ENCODE assay signal across 10 cellular contexts in genomic region chr4:94413085-94413685, GRCh38. TPM values are rescaled to one million over a fixed set of nuclear protein-coding genes. Genes with fewer than 3 reads are reported as not detected.
DNase-seq lines count a peak whose midpoint lies in the region; ATAC-seq, FAIRE-seq and TF ChIP-seq lines count a peak whose summit lies in the region.
"Had no signal": no experiment of that assay in that cellular context is flagged by ENCODE, and none has a peak within 500 bp of the region (broad histone marks: within the 10 kb centered on the region; RNA-seq: fewer than 3 reads in every experiment).

No MANE protein-coding gene starts in this region.

- intact Hi-C loops in kidney (cut with DNase I) = no loop called here

- no peak for FAIRE-seq in kidney (lab: Jason Lieb, UNC)
- FAIRE-seq: HTR-8/SVneo had no signal

- peak overlapping the region; percentile 66 for H3K4me2 ChIP-seq in hepatocyte
- H3K4me2 ChIP-seq in smooth muscle cell = peak overlapping the region; percentile 74

- H3K79me2 ChIP-seq in hepatocyte = no peaks in the 10 kb centered on the region
- H3K79me2 ChIP-seq in smooth muscle cell (ENCODE audit: low read depth) = no peaks in the 10 kb centered on the region

- 45% methylated on average over 2 of the region's 2 CpGs for WGBS in hepatocyte (ENCODE audit: low lambda C conversion rate, missing lambda C conversion rate)
- WGBS in smooth muscle cell (ENCODE audit: low lambda C conversion rate) = 32% methylated on average over 2 of the region's 2 CpGs

- ATAC-seq in GM21528 (IDR thresholded peaks at IDR 0.05; ENCODE audit: low FRiP score, unreplicated experiment) = no peak

- DNase-seq in GM03348 (ENCODE audit: low spot score) (peak; percentile 16), amniotic epithelial cell (ENCODE audit: low read depth) (peak; percentile 85), hepatocyte (ENCODE audit: low spot score) (no peak), smooth muscle cell (lab: John Stamatoyannopoulos, UW; ENCODE audit: unreplicated experiment) (no peak), kidney (no peak), DMS153 treated with DMSO at 0.1 percent for 48 hours (lab: John Stamatoyannopoulos, UW; ENCODE audit: unreplicated experiment) (no peak)
- DNase-seq: activated CD8-positive, alpha-beta memory T cell treated with anti-CD3 and anti-CD28 coated beads, Interleukin-2, amount 50 U/mL, for 48 hours; cerebellar nuclear complex had no signal

- H3K9me3 ChIP-seq in hepatocyte (ENCODE audit: low read depth) (no peaks in the 10 kb centered on the region), smooth muscle cell (replicated peaks; ENCODE audit: low read depth) (no peaks in the 10 kb centered on the region), kidney (ENCODE audit: control insufficient read depth in 1 of 2, low read length in 2 of 2) (no peaks in the 10 kb centered on the region)

- H3F3A ChIP-seq in smooth muscle cell (ENCODE audit: low read depth) = peaks cover 13% of the 10 kb centered on the region

- H2AFZ ChIP-seq in hepatocyte (no peak overlapping the region), smooth muscle cell (ENCODE audit: low read depth) (no peak overlapping the region)

- H3K27ac ChIP-seq in hepatocyte (peak overlapping the region; percentile 21), smooth muscle cell (ENCODE audit: low read depth) (peak overlapping the region; percentile 37), kidney (ENCODE audit: low read depth in 2 of 2, low read length in 2 of 2) (peak overlapping the region in 1 of 2 donors; percentile 8)

- H3K4me3 ChIP-seq in hepatocyte (no peak overlapping the region), smooth muscle cell (peak overlapping the region; percentile 5), kidney (ENCODE audit: low read length in 2 of 2) (peak overlapping the region in 1 of 2 donors; percentile 30)

- TF ChIP-seq CTCF in hepatocyte (IDR thresholded peaks at IDR 0.05; ENCODE audit: poor library complexity) = no peak
- no peak for TF ChIP-seq CTCF in smooth muscle cell (IDR thresholded peaks at IDR 0.05; ENCODE audit: borderline replicate concordance, insufficient read depth, poor library complexity, severe bottlenecking)
- TF ChIP-seq CTCF in kidney (IDR thresholded peaks at IDR 0.05; ENCODE audit: borderline replicate concordance, extremely low read depth, insufficient read depth) = no peak

- H3K27me3 ChIP-seq in hepatocyte (no peaks in the 10 kb centered on the region), smooth muscle cell (ENCODE audit: low read depth) (no peaks in the 10 kb centered on the region)

- H3K4me1 ChIP-seq in hepatocyte (ENCODE audit: insufficient read depth) (peaks cover 16% of the 10 kb centered on the region), smooth muscle cell (ENCODE audit: low read depth) (peaks cover 9% of the 10 kb centered on the region), kidney (ENCODE audit: control insufficient read depth in 1 of 2, insufficient read depth in 1 of 2, low read depth in 1 of 2, low read length in 2 of 2) (peaks cover 0 to 2% of the 10 kb centered on the region in 2 donors)

- no peak overlapping the region for H3K9ac ChIP-seq in smooth muscle cell (ENCODE audit: low read depth)
- H3K9ac ChIP-seq in kidney (ENCODE audit: low read length in 2 of 2) = no peak overlapping the region

- H3K36me3 ChIP-seq in hepatocyte (replicated peaks; ENCODE audit: insufficient read depth, low read depth) = no peaks in the 10 kb centered on the region
- H3K36me3 ChIP-seq in smooth muscle cell (ENCODE audit: low read depth) = no peaks in the 10 kb centered on the region
- H3K36me3 ChIP-seq in kidney (ENCODE audit: control insufficient read depth in 1 of 2, insufficient read depth in 2 of 2, low read length in 2 of 2) = no peaks in the 10 kb centered on the region

- no peaks in the 10 kb centered on the region for H3K9me2 ChIP-seq in hepatocyte (replicated peaks; ENCODE audit: insufficient read depth)

- no peaks in the 10 kb centered on the region for H4K20me1 ChIP-seq in hepatocyte (ENCODE audit: insufficient read depth, poor library complexity, severe bottlenecking)
- H4K20me1 ChIP-seq in smooth muscle cell (ENCODE audit: low read depth) = no peaks in the 10 kb centered on the region

RNA-seq across cellular contexts. Expression of gene PDLIM5, which starts 38.6 kb away (rescaled TPM):
- total RNA-seq in hepatocyte (121 and 122 TPM in 2 replicates), smooth muscle cell (150 and 182 TPM in 2 replicates), kidney (167 TPM)
- polyA plus RNA-seq in hepatocyte (88.7 and 97.1 TPM in 2 replicates), smooth muscle cell (129 and 144 TPM in 2 replicates), kidney (ENCODE audit: insufficient read depth, low read depth, low replicate concordance) (24.3 TPM)

Comparison
In these comparisons a context has a peak if more than half of its experiments do, and no peak if none do; other contexts are left out.
1. DNase-seq: peak in GM03348 (single experiment) and amniotic epithelial cell (single experiment); none in hepatocyte (single experiment), smooth muscle cell (single experiment), kidney (single experiment) and DMS153 treated with DMSO at 0.1 percent for 48 hours (single experiment).